1 cellular context compared by ENCODE assay signal in the genomic region with DNA sequence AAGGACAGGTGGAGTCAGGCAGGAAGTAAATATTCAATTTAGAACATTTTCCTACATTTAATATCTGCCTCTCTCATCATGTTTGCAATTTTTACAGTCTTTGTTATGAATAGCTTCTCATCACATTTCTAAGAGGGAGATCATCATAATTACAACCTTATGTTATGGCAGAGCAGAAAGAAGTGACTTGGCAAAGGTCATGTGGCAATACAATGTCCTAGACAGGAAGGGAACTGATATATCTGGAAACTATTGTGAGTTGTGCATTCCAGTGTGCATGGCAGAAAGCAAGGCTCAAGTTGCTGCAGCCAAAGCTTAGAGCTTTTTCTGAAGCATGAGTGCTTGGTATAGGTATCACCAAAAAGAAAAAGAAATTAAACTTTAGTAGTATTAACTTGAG.
TF ChIP-seq lines count a peak whose summit lies in the region.

No MANE protein-coding gene starts in this region.

TF ChIP-seq in H1, 55 proteins besides CTCF, POLR2A, EP300 and RAD21:
- no peak for TF ChIP-seq EGR1 (IDR thresholded peaks at IDR 0.05; ENCODE audit: borderline replicate concordance, low read depth, low read length)
- no peak for TF ChIP-seq HDAC2 (IDR thresholded peaks at IDR 0.05; ENCODE audit: borderline replicate concordance in 1 of 2, low read depth in 2 of 2, low read length in 2 of 2)
- no peak for TF ChIP-seq TBP (IDR thresholded peaks at IDR 0.05; ENCODE audit: low read depth, low read length)
- no peak for TF ChIP-seq KDM4A (IDR thresholded peaks at IDR 0.05; ENCODE audit: low read depth, low read length, severe bottlenecking)
- TF ChIP-seq, protein P1, sequence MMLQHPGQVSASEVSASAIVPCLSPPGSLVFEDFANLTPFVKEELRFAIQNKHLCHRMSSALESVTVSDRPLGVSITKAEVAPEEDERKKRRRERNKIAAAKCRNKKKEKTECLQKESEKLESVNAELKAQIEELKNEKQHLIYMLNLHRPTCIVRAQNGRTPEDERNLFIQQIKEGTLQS (IDR thresholded peaks at IDR 0.05; ENCODE audit: insufficient read depth, low read depth, low read length): no peak
- TF ChIP-seq RFX5 (IDR thresholded peaks at IDR 0.05; ENCODE audit: borderline replicate concordance, low read depth, low read length): no peak
- TF ChIP-seq, protein P2, sequence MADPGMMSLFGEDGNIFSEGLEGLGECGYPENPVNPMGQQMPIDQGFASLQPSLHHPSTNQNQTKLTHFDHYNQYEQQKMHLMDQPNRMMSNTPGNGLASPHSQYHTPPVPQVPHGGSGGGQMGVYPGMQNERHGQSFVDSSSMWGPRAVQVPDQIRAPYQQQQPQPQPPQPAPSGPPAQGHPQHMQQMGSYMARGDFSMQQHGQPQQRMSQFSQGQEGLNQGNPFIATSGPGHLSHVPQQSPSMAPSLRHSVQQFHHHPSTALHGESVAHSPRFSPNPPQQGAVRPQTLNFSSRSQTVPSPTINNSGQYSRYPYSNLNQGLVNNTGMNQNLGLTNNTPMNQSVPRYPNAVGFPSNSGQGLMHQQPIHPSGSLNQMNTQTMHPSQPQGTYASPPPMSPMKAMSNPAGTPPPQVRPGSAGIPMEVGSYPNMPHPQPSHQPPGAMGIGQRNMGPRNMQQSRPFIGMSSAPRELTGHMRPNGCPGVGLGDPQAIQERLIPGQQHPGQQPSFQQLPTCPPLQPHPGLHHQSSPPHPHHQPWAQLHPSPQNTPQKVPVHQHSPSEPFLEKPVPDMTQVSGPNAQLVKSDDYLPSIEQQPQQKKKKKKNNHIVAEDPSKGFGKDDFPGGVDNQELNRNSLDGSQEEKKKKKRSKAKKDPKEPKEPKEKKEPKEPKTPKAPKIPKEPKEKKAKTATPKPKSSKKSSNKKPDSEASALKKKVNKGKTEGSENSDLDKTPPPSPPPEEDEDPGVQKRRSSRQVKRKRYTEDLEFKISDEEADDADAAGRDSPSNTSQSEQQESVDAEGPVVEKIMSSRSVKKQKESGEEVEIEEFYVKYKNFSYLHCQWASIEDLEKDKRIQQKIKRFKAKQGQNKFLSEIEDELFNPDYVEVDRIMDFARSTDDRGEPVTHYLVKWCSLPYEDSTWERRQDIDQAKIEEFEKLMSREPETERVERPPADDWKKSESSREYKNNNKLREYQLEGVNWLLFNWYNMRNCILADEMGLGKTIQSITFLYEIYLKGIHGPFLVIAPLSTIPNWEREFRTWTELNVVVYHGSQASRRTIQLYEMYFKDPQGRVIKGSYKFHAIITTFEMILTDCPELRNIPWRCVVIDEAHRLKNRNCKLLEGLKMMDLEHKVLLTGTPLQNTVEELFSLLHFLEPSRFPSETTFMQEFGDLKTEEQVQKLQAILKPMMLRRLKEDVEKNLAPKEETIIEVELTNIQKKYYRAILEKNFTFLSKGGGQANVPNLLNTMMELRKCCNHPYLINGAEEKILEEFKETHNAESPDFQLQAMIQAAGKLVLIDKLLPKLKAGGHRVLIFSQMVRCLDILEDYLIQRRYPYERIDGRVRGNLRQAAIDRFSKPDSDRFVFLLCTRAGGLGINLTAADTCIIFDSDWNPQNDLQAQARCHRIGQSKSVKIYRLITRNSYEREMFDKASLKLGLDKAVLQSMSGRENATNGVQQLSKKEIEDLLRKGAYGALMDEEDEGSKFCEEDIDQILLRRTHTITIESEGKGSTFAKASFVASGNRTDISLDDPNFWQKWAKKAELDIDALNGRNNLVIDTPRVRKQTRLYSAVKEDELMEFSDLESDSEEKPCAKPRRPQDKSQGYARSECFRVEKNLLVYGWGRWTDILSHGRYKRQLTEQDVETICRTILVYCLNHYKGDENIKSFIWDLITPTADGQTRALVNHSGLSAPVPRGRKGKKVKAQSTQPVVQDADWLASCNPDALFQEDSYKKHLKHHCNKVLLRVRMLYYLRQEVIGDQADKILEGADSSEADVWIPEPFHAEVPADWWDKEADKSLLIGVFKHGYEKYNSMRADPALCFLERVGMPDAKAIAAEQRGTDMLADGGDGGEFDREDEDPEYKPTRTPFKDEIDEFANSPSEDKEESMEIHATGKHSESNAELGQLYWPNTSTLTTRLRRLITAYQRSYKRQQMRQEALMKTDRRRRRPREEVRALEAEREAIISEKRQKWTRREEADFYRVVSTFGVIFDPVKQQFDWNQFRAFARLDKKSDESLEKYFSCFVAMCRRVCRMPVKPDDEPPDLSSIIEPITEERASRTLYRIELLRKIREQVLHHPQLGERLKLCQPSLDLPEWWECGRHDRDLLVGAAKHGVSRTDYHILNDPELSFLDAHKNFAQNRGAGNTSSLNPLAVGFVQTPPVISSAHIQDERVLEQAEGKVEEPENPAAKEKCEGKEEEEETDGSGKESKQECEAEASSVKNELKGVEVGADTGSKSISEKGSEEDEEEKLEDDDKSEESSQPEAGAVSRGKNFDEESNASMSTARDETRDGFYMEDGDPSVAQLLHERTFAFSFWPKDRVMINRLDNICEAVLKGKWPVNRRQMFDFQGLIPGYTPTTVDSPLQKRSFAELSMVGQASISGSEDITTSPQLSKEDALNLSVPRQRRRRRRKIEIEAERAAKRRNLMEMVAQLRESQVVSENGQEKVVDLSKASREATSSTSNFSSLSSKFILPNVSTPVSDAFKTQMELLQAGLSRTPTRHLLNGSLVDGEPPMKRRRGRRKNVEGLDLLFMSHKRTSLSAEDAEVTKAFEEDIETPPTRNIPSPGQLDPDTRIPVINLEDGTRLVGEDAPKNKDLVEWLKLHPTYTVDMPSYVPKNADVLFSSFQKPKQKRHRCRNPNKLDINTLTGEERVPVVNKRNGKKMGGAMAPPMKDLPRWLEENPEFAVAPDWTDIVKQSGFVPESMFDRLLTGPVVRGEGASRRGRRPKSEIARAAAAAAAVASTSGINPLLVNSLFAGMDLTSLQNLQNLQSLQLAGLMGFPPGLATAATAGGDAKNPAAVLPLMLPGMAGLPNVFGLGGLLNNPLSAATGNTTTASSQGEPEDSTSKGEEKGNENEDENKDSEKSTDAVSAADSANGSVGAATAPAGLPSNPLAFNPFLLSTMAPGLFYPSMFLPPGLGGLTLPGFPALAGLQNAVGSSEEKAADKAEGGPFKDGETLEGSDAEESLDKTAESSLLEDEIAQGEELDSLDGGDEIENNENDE (IDR thresholded peaks at IDR 0.05; ENCODE audit: insufficient replicate concordance, low read length): no peak
- TF ChIP-seq CBX8 (IDR thresholded peaks at IDR 0.05; ENCODE audit: borderline replicate concordance, low read depth, low read length): no peak
- TF ChIP-seq GABPA (IDR thresholded peaks at IDR 0.05; ENCODE audit: borderline replicate concordance, insufficient read depth, low read length): no peak
- no peak for TF ChIP-seq BACH1 (IDR thresholded peaks at IDR 0.05; ENCODE audit: low read length)
- no peak for TF ChIP-seq SP4 (IDR thresholded peaks at IDR 0.05; ENCODE audit: low read length)
- no peak for TF ChIP-seq KDM5A (IDR thresholded peaks at IDR 0.05; ENCODE audit: low read length)
- no peak for TF ChIP-seq ASH2L (IDR thresholded peaks at IDR 0.05; ENCODE audit: low read length)
- TF ChIP-seq RNF2 (IDR thresholded peaks at IDR 0.05; ENCODE audit: borderline replicate concordance, low read depth, low read length, missing control alignments, poor library complexity, severe bottlenecking): no peak
- no peak for TF ChIP-seq SIN3A (conservative IDR thresholded peaks at IDR 0.05 in 1 of 2, IDR thresholded peaks at IDR 0.05 in 1 of 2; ENCODE audit: low read depth in 1 of 2, low read length in 2 of 2)
TF ChIP-seq in H1: peak in this region for 0.
